In genomic region chr9:112198646-112199045, GRCh38 we compare ENCODE assay signal across 30 cellular contexts. TPM values are rescaled to one million over a fixed set of nuclear protein-coding genes. Genes with fewer than 3 reads are reported as not detected.
DNase-seq lines count a peak whose midpoint lies in the region; ATAC-seq, FAIRE-seq and TF ChIP-seq lines count a peak whose summit lies in the region.
"Had no signal": no experiment of that assay in that cellular context is flagged by ENCODE, and none has a peak within 500 bp of the region (broad histone marks: within the 10 kb centered on the region; RNA-seq: fewer than 3 reads in every experiment).

No MANE protein-coding gene starts in this region.

- H3K9me3 ChIP-seq in K562 (replicated peaks; ENCODE audit: control insufficient read depth, insufficient read depth, low read depth, low read length) = no peaks in the 10 kb centered on the region
- no peaks in the 10 kb centered on the region for H3K9me3 ChIP-seq in lower lobe of right lung
- H3K9me3 ChIP-seq in psoas muscle = no peaks in the 10 kb centered on the region
- H3K9me3 ChIP-seq: pancreas, Peyer's patch, suprapubic skin, uterus had no signal

- H2AFZ ChIP-seq in K562 (ENCODE audit: low read depth, low read length) = peak overlapping the region; percentile 61

- CTCF ChIA-PET in K562 (lab: Yijun Ruan, JAX; ENCODE audit: low intra/inter-chr PET ratio) = no interaction called here

- POLR2A ChIA-PET in K562 (lab: Yijun Ruan, JAX) = interaction anchor here (0.6 to 1.4 kb wide), 4 partner anchors 16 to 1015 kb away, joined by 3 read pairs; no protein-coding TSS in a partner anchor

- intact Hi-C loops in K562 (cut with micrococcal nuclease) (no loop called here), lower lobe of right lung (cut with DNase I) (no loop called here), psoas muscle (cut with DNase I) (no loop called here)

- FAIRE-seq in H54 (lab: Jason Lieb, UNC) = peak; percentile 41
- FAIRE-seq in K562 (lab: Jason Lieb, UNC) = no peak
- FAIRE-seq: endometrium, frontal cortex, G401.6, pancreas had no signal

- H3K4me2 ChIP-seq in K562 (ENCODE audit: insufficient read depth, low read length) = 0 out of 2 replicates have a peak overlapping the region, but pooled peaks have one; percentile 9
- H3K4me2 ChIP-seq: smooth muscle cell had no signal

- H3K4me1 ChIP-seq in K562 (replicated peaks in 1 of 2; ENCODE audit: control insufficient read depth in 2 of 2, insufficient read depth in 2 of 2, low read length in 2 of 2) (peaks cover 10 to 20% of the 10 kb centered on the region in 2 experiments), lower lobe of right lung (peaks cover 4% of the 10 kb centered on the region), psoas muscle (no peaks in the 10 kb centered on the region)
- H3K4me1 ChIP-seq: pancreas, Peyer's patch, suprapubic skin, uterus had no signal

- H3K27ac ChIP-seq in K562 (ENCODE audit: extremely low read depth, low read depth, low read length) (no peak overlapping the region), lower lobe of right lung (no peak overlapping the region), psoas muscle (no peak overlapping the region)
- H3K27ac ChIP-seq: brain microvascular endothelial cell, dorsolateral prefrontal cortex, pancreas, Peyer's patch, suprapubic skin, uterus, WERI-Rb-1 had no signal

- H3K27me3 ChIP-seq in K562 (ENCODE audit: control insufficient read depth in 2 of 2, insufficient read depth in 2 of 2, low read length in 2 of 2) (no peaks in the 10 kb centered on the region), lower lobe of right lung (ENCODE audit: low read depth) (no peaks in the 10 kb centered on the region), psoas muscle (ENCODE audit: insufficient read depth in 3 of 3, low read length in 2 of 3) (no peaks in the 10 kb centered on the region)
- H3K27me3 ChIP-seq: brain microvascular endothelial cell, dorsolateral prefrontal cortex, pancreas, Peyer's patch, suprapubic skin, uterus had no signal

- H3K9ac ChIP-seq in K562 (ENCODE audit: insufficient read depth in 1 of 2, low read depth in 2 of 2, low read length in 2 of 2) = no peak overlapping the region

- TF ChIP-seq EP300 in K562 (IDR thresholded peaks at IDR 0.05; ENCODE audit: low read length) = no peak

- TF ChIP-seq POLR2A in H54 (IDR thresholded peaks at IDR 0.05; ENCODE audit: low read depth, low read length) = no peak
- no peak for TF ChIP-seq POLR2A in K562 (conservative IDR thresholded peaks at IDR 0.05)

- no peaks in the 10 kb centered on the region for H4K20me1 ChIP-seq in K562 (replicated peaks; ENCODE audit: control insufficient read depth, insufficient read depth, low read length)

- WGBS in K562 (ENCODE audit: insufficient coverage, low coverage, missing lambda C conversion rate) = 24% methylated on average over 4 of the region's 4 CpGs
- WGBS in psoas muscle, 3 donors = 71 to 85% (median 83%) methylated on average over 4 of the region's 4 CpGs

- peak; percentile 79 for ATAC-seq in K562
- peak; percentile 46 to 60 for ATAC-seq in lower lobe of right lung
- no peak for ATAC-seq in GM21529 (IDR thresholded peaks at IDR 0.05; ENCODE audit: unreplicated experiment)
- no peak for ATAC-seq in psoas muscle
- ATAC-seq: activated naive CD4-positive, alpha-beta T cell treated with anti-CD3 and anti-CD28 coated beads, Interleukin-2, amount 50 U/mL, for 72 hours; HCT116; left cardiac atrium; pancreas had no signal

- TF ChIP-seq CTCF in K562 (IDR thresholded peaks at IDR 0.05 in 2 of 3, conservative IDR thresholded peaks at IDR 0.05 in 1 of 3; ENCODE audit: insufficient read depth in 2 of 3, low read depth in 1 of 3, low read length in 3 of 3) (no peak), lower lobe of right lung (IDR thresholded peaks at IDR 0.05) (no peak), psoas muscle (IDR thresholded peaks at IDR 0.05) (no peak)

- no peaks in the 10 kb centered on the region for H3K79me2 ChIP-seq in K562 (ENCODE audit: control insufficient read depth, insufficient read depth, low read length)

- BruUV-seq in K562 (replicated peaks; lab: Mats Ljungman, UMichigan) = no TSS peak

- H3K4me3 ChIP-seq in K562 (no peak overlapping the region), lower lobe of right lung (no peak overlapping the region), psoas muscle (no peak overlapping the region)
- H3K4me3 ChIP-seq: dorsolateral prefrontal cortex, pancreas, Peyer's patch, smooth muscle cell, suprapubic skin, uterus had no signal

- in situ Hi-C loops in K562 (cut with MboI) = no loop called here

- H3K9me1 ChIP-seq in K562 (ENCODE audit: control insufficient read depth, insufficient read depth, low read length) = no peaks in the 10 kb centered on the region

- H3K36me3 ChIP-seq in K562 (ENCODE audit: control insufficient read depth, insufficient read depth, low read length) (no peaks in the 10 kb centered on the region), lower lobe of right lung (no peaks in the 10 kb centered on the region), psoas muscle (ENCODE audit: insufficient read depth in 1 of 2, low read depth in 1 of 2) (no peaks in the 10 kb centered on the region)
- H3K36me3 ChIP-seq: brain microvascular endothelial cell, pancreas, Peyer's patch, suprapubic skin, uterus, WERI-Rb-1 had no signal

- peak; percentile 14 for DNase-seq in AG20443 (ENCODE audit: low spot score)
- no peak for DNase-seq in H54 (ENCODE audit: insufficient read length, low spot score)
- DNase-seq in K562 (ENCODE audit: extremely low read depth in 1 of 4, low spot score in 3 of 4) = peak in 1 of 4 experiments; percentile 54
- DNase-seq in lower lobe of right lung = no peak
- DNase-seq in NOMO-1 treated with dmso at 0.1 percent for 144 hours (lab: John Stamatoyannopoulos, UW; ENCODE audit: unreplicated experiment) = no peak
- no peak for DNase-seq in psoas muscle
- DNase-seq: activated CD4-positive, alpha-beta T cell treated with anti-CD3 and anti-CD28 coated beads for 4 hours; amygdala; brain microvascular endothelial cell; CD8-positive, alpha-beta memory T cell; cerebellar nuclear complex; dorsolateral prefrontal cortex; left cardiac atrium; NCI-H1092; NCI-H1694; NCI-H526 treated with DMSO at 0.1 percent for 48 hours; pancreas; Peyer's patch; SHP77; stimulated activated naive CD4-positive, alpha-beta T cell treated with Interleukin-2 at 50 U/mL for 16 hours; uterus; WERI-Rb-1 had no signal

- TF ChIP-seq RAD21 in K562 (CRISPR knock-in tag; conservative IDR thresholded peaks at IDR 0.05 in 1 of 2, IDR thresholded peaks at IDR 0.05 in 1 of 2) = no peak

TF ChIP-seq in K562, 482 proteins besides CTCF, POLR2A, EP300 and RAD21 (continues in another document):
- TF ChIP-seq ZNF77 (CRISPR knock-in tag; IDR thresholded peaks at IDR 0.05) (no peak), FOXP1 (CRISPR knock-in tag; IDR thresholded peaks at IDR 0.05) (no peak), CBX3 (IDR thresholded peaks at IDR 0.05; ENCODE audit: borderline replicate concordance in 1 of 2, low read length in 2 of 2) (peak in 1 of 2 experiments; percentile 75; a peak in 1 of 3 replicates), ZFP36 (IDR thresholded peaks at IDR 0.05; ENCODE audit: low read depth, low read length, partially characterized antibody) (peak; percentile 89), ZNF277 (CRISPR knock-in tag; IDR thresholded peaks at IDR 0.05; ENCODE audit: borderline replicate concordance) (no peak), FUS (optimal IDR thresholded peaks at IDR 0.05; ENCODE audit: low read depth, low read length) (no peak), DPF2 (IDR thresholded peaks at IDR 0.05) (no peak), MXI1 (IDR thresholded peaks at IDR 0.05; ENCODE audit: low read depth, low read length) (no peak)
- TF ChIP-seq, protein P1, sequence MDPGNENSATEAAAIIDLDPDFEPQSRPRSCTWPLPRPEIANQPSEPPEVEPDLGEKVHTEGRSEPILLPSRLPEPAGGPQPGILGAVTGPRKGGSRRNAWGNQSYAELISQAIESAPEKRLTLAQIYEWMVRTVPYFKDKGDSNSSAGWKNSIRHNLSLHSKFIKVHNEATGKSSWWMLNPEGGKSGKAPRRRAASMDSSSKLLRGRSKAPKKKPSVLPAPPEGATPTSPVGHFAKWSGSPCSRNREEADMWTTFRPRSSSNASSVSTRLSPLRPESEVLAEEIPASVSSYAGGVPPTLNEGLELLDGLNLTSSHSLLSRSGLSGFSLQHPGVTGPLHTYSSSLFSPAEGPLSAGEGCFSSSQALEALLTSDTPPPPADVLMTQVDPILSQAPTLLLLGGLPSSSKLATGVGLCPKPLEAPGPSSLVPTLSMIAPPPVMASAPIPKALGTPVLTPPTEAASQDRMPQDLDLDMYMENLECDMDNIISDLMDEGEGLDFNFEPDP (CRISPR knock-in tag; IDR thresholded peaks at IDR 0.05) = no peak

RNA-seq across cellular contexts. Expression of gene SUSD1, which starts 23.5 kb away (rescaled TPM):
- 117 and 175 TPM in 2 replicates for total RNA-seq in K562 (2011; cell fraction: chromatin; rRNA removed; ENCODE audit: low replicate concordance)
- total RNA-seq in K562 (2011; cell fraction: nucleolus; rRNA removed) = 81.5 and 91.5 TPM in 2 replicates
- 112 and 122 TPM in 2 replicates for total RNA-seq in K562 (2011; cell fraction: nucleoplasm; rRNA removed)
- total RNA-seq in K562 (2014; rRNA removed) (27.8 and 35.6 TPM in 2 replicates), K562 (2014; rRNA removed; fragmentation: Illumina TruSeq; extraction: Trizol) (36.1 and 38.2 TPM in 2 replicates), K562 (2015; rRNA removed; fragmentation: Illumina TruSeq; extraction: Trizol) (35.2 and 37.3 TPM in 2 replicates), K562 (2021) (37.4 and 40.4 TPM in 2 replicates), lower lobe of right lung (49.4 TPM), psoas muscle (1 to 10 TPM; 1.7 to 2.9 (median 2.2) TPM)
- polyA plus RNA-seq in K562 (2011; rRNA removed) (38.0 and 44.4 TPM in 2 replicates), K562 (2014; fragmentation: Illumina TruSeq; extraction: Trizol) (30.1 and 36.1 TPM in 2 replicates), K562 (2014; fragmentation: Nextera tagmentation; extraction: Ambion mirVana) (10 to 100 TPM; 10.9 to 11.9 TPM), K562 (2014; rRNA removed) (21.9 and 31.0 TPM in 2 replicates), psoas muscle (1 to 10 TPM in 2 of 3 donors, under 1 TPM in 1; 0.42 to 3.4 (median 1.3) TPM)
- polyA plus RNA-seq in K562 (2011; cell fraction: cytosol; rRNA removed) = 25.2 and 36.0 TPM in 2 replicates
- polyA plus RNA-seq in K562 (2011; cell fraction: nucleus; rRNA removed) = 36.6 and 39.7 TPM in 2 replicates
- 23.3 and 26.8 TPM in 2 replicates for polyA plus RNA-seq in K562 (2012)
- polyA minus RNA-seq in K562 (2011; rRNA and poly(A)+ RNA removed) = 91.5 and 92.3 TPM in 2 replicates
- polyA minus RNA-seq in K562 (2011; cell fraction: cytosol; rRNA and poly(A)+ RNA removed) = 38.1 and 39.9 TPM in 2 replicates
- 36.2 and 58.4 TPM in 2 replicates for polyA minus RNA-seq in K562 (2011; cell fraction: nucleus; rRNA and poly(A)+ RNA removed)

Comparison
In these comparisons a context has a peak if more than half of its experiments do, and no peak if none do; other contexts are left out.
1. ATAC-seq: peak in K562 (single experiment) and lower lobe of right lung (2 of 2); none in GM21529 (single experiment) and psoas muscle (0 of 4).
2. RNA of gene SUSD1, which starts 23.5 kb away (total RNA-seq): 49.4 TPM in lower lobe of right lung (single experiment) and 27.8 to 175 TPM in K562; 1.7 to 2.9 TPM in psoas muscle; every median in the first group is over 4 times any median in the second.